8 cellular contexts compared by ENCODE assay signal in the genomic region with DNA sequence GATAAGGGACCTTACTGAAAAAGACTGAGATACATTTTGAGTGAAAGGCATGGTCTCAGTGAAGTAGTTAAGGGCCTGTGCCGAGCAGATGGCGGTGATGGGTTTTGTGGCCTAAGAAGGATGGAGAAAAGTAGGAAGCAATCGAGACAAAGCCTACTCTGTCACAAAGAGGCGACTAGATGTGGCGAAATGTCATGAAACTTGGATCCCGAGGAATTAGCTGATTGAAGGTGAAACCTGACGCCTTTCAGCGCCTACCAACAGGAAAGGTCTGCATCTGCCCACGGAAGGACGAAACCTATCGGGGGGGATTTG. TPM values are rescaled to one million over a fixed set of nuclear protein-coding genes. Genes with fewer than 3 reads are reported as not detected.
DNase-seq lines count a peak whose midpoint lies in the region; ATAC-seq and TF ChIP-seq lines count a peak whose summit lies in the region.

No MANE protein-coding gene starts in this region.

- peaks cover 5% of the 10 kb centered on the region; the same call in 1 of the 2 replicates for H4K20me1 ChIP-seq in Karpas-422 (ENCODE audit: insufficient read depth, low read depth, low read length)

- no peaks in the 10 kb centered on the region for H3K9me3 Mint-ChIP-seq in chondrocyte (ENCODE audit: low read depth)

- H3K9me3 ChIP-seq in Karpas-422 (ENCODE audit: low read length) (no peaks in the 10 kb centered on the region), mucosa of rectum (ENCODE audit: control insufficient read depth in 2 of 2, low read length in 2 of 2) (no peaks in the 10 kb centered on the region)

- H3K27me3 ChIP-seq in Karpas-422 (ENCODE audit: low read length) = no peaks in the 10 kb centered on the region
- no peaks in the 10 kb centered on the region for H3K27me3 ChIP-seq in mucosa of rectum (ENCODE audit: control insufficient read depth in 2 of 2, insufficient read depth in 2 of 2, low read length in 2 of 2)

- H3K4me2 ChIP-seq in Karpas-422 (ENCODE audit: low read depth, low read length, poor library complexity, severe bottlenecking) = peak overlapping the region; percentile 87

- no peaks in the 10 kb centered on the region for H3K27me3 Mint-ChIP-seq in chondrocyte (ENCODE audit: low read depth)

- H3K4me1 ChIP-seq in Karpas-422 (ENCODE audit: low read length) (peaks cover 30% of the 10 kb centered on the region), mucosa of rectum (ENCODE audit: control insufficient read depth in 2 of 2, insufficient read depth in 2 of 2, low read length in 2 of 2) (peaks cover 7 to 17% of the 10 kb centered on the region in 2 donors)

- ATAC-seq in GM19455 (IDR thresholded peaks at IDR 0.05; ENCODE audit: unreplicated experiment) (peak; percentile 2), HG03139 (IDR thresholded peaks at IDR 0.05; ENCODE audit: unreplicated experiment) (no peak), GM21576 (IDR thresholded peaks at IDR 0.05; ENCODE audit: unreplicated experiment) (no peak)

- H3K4me3 ChIP-seq in Karpas-422 (ENCODE audit: low read length) = peak overlapping the region; percentile 90
- H3K4me3 ChIP-seq in mucosa of rectum (ENCODE audit: low read length in 2 of 2) = peak overlapping the region; percentile 95 to 98

- H3K27ac Mint-ChIP-seq in chondrocyte (ENCODE audit: unreplicated experiment) = peak overlapping the region; percentile 98

- no peaks in the 10 kb centered on the region for H3K36me3 Mint-ChIP-seq in chondrocyte (ENCODE audit: low read depth)

- peak overlapping the region; percentile 97 for H3K4me3 Mint-ChIP-seq in chondrocyte (ENCODE audit: unreplicated experiment)

- H3K36me3 ChIP-seq in Karpas-422 (ENCODE audit: insufficient read depth, low read length) = peaks cover 18% of the 10 kb centered on the region
- H3K36me3 ChIP-seq in mucosa of rectum (ENCODE audit: control insufficient read depth in 2 of 2, insufficient read depth in 2 of 2, low read length in 2 of 2) = no peaks in the 10 kb centered on the region

- H3K9me2 ChIP-seq in Karpas-422 (replicated peaks; ENCODE audit: insufficient read depth, low read length) = no peaks in the 10 kb centered on the region

- no peak for TF ChIP-seq CTCF in chondrocyte (IDR thresholded peaks at IDR 0.05)

- peak overlapping the region; percentile 87 for H3K27ac ChIP-seq in Karpas-422 (ENCODE audit: low read length)
- peak overlapping the region; percentile 5 to 59 for H3K27ac ChIP-seq in mucosa of rectum (ENCODE audit: low read depth in 2 of 2, low read length in 2 of 2)

- peaks cover 12% of the 10 kb centered on the region for H3K4me1 Mint-ChIP-seq in chondrocyte (ENCODE audit: low read depth)

- peak overlapping the region; percentile 63; the same call in 1 of the 2 replicates for H2AFZ ChIP-seq in Karpas-422 (ENCODE audit: low read length)

- DNase-seq in Karpas-422 (no peak), chondrocyte (ENCODE audit: low spot score) (no peak), NCI-H187 (lab: John Stamatoyannopoulos, UW) (no peak), HK-2 (ENCODE audit: unreplicated experiment) (no peak)

- peaks cover 40% of the 10 kb centered on the region for H3K79me2 ChIP-seq in Karpas-422 (ENCODE audit: low read length)

- H3K9ac ChIP-seq in Karpas-422 (ENCODE audit: low read length) (peak overlapping the region; percentile 93), mucosa of rectum (ENCODE audit: low read depth in 1 of 2, low read length in 2 of 2) (peak overlapping the region; percentile 65 to 70)

RNA-seq across cellular contexts. Expression of a gene that starts 0.5 kb away (rescaled TPM):
- 28.9 and 37.9 TPM in 2 replicates for total RNA-seq in Karpas-422 (2014; rRNA removed; shearing (Covaris generic); ENCODE audit: low replicate concordance)
- total RNA-seq in chondrocyte = 14.7 to 22.9 TPM (median 16.8 TPM) in 3 replicates

RNA-seq across cellular contexts. Expression of a gene that starts 42.8 kb away (rescaled TPM):
- total RNA-seq in Karpas-422 (2014; rRNA removed; shearing (Covaris generic); ENCODE audit: low replicate concordance) = 58.8 and 64.4 TPM in 2 replicates
- 34.1 to 37.5 TPM (median 36.3 TPM) in 3 replicates for total RNA-seq in chondrocyte
